In genomic region chr3:179036626-179037300, GRCh38 we compare ENCODE assay signal across 14 cellular contexts. TPM values are rescaled to one million over a fixed set of nuclear protein-coding genes. Genes with fewer than 3 reads are reported as not detected.
DNase-seq lines count a peak whose midpoint lies in the region; ATAC-seq, FAIRE-seq and TF ChIP-seq lines count a peak whose summit lies in the region.
"Had no signal": no experiment of that assay in that cellular context is flagged by ENCODE, and none has a peak within 500 bp of the region (broad histone marks: within the 10 kb centered on the region; RNA-seq: fewer than 3 reads in every experiment).

No MANE protein-coding gene starts in this region.

- H3K4me2 ChIP-seq in mammary epithelial cell (ENCODE audit: insufficient read depth, low read depth, low read length) (peak overlapping the region; percentile 80), HepG2 (ENCODE audit: low read depth, low read length) (no peak overlapping the region)

- H3K27me3 Mint-ChIP-seq in activated CD4-positive, alpha-beta T cell treated with anti-CD3 and anti-CD28 coated beads, Interleukin-2, amount 10 ng/mL, durations not matched to agents 24 days and 14 days = no peaks in the 10 kb centered on the region

- H2AFZ ChIP-seq in mammary epithelial cell (ENCODE audit: low read depth, low read length) = peak overlapping the region; percentile 68
- H2AFZ ChIP-seq in HepG2 (ENCODE audit: low read length) = no peak overlapping the region

- ATAC-seq in HepG2 = no peak

- no peak for TF ChIP-seq CTCF in mammary epithelial cell (conservative IDR thresholded peaks at IDR 0.05 in 1 of 2, IDR thresholded peaks at IDR 0.05 in 1 of 2; ENCODE audit: extremely low read depth in 1 of 2, insufficient read depth in 1 of 2, low read depth in 1 of 2, low read length in 2 of 2)
- no peak for TF ChIP-seq CTCF in sigmoid colon (IDR thresholded peaks at IDR 0.05)
- no peak for TF ChIP-seq CTCF in HepG2 (CRISPR knock-in tag; IDR thresholded peaks at IDR 0.05)
- TF ChIP-seq CTCF in coronary artery (IDR thresholded peaks at IDR 0.05) = no peak

- BruUV-seq in mammary epithelial cell (replicated peaks; lab: Mats Ljungman, UMichigan) (no TSS peak), HepG2 (replicated peaks; lab: Mats Ljungman, UMichigan) (no TSS peak)

- intact Hi-C loops in activated CD4-positive, alpha-beta T cell treated with anti-CD3 and anti-CD28 coated beads, Interleukin-2, amount 10 ng/mL, durations not matched to agents 24 days and 14 days (cut with micrococcal nuclease) = loop anchor here (1.0 to 2.0 kb wide), 5 partner anchors 9 to 113 kb away; partner anchors contain the start of gene ZMAT3
- intact Hi-C loops in mammary epithelial cell (cut with micrococcal nuclease) = loop anchor here (1.0 kb wide), 1 partner anchor 34 kb away; no protein-coding TSS in a partner anchor
- intact Hi-C loops in sigmoid colon (cut with DNase I) = no loop called here
- intact Hi-C loops in HepG2 (cut with micrococcal nuclease; ENCODE audit: unreplicated experiment) = no loop called here

- TF ChIP-seq POLR2A in sigmoid colon (IDR thresholded peaks at IDR 0.05) = no peak
- TF ChIP-seq POLR2A in HepG2 (IDR thresholded peaks at IDR 0.05; ENCODE audit: insufficient read depth in 1 of 2, low read depth in 2 of 2, low read length in 2 of 2) = no peak

- POLR2A ChIA-PET in HepG2 (lab: Yijun Ruan, JAX) = no interaction called here

- in situ Hi-C loops in mammary epithelial cell (cut with MboI; ENCODE audit: low sequenced_read_pairs in 2 of 2) = no loop called here
- in situ Hi-C loops in HepG2 (cut with HindIII; ENCODE audit: extremely low pct_ligation_motif_present, low pct_unique_long_range_greater_than_20kb) = no loop called here

- FAIRE-seq in HepG2 (lab: Jason Lieb, UNC) = no peak

- no peaks in the 10 kb centered on the region for H4K20me1 ChIP-seq in mammary epithelial cell (ENCODE audit: insufficient read depth, low read length)
- H4K20me1 ChIP-seq in HepG2 (ENCODE audit: insufficient read depth, low read length) = no peaks in the 10 kb centered on the region

- H3K79me2 ChIP-seq in mammary epithelial cell (ENCODE audit: insufficient read depth, low read length) (peaks cover 81% of the 10 kb centered on the region), HepG2 (ENCODE audit: insufficient read depth, low read length) (peaks cover 38% of the 10 kb centered on the region)

- peaks cover 15% of the 10 kb centered on the region for H3K4me1 Mint-ChIP-seq in activated CD4-positive, alpha-beta T cell treated with anti-CD3 and anti-CD28 coated beads, Interleukin-2, amount 10 ng/mL, durations not matched to agents 24 days and 14 days

- H3K27ac Mint-ChIP-seq in activated CD4-positive, alpha-beta T cell treated with anti-CD3 and anti-CD28 coated beads, Interleukin-2, amount 10 ng/mL, durations not matched to agents 24 days and 14 days = peak overlapping the region; percentile 59

- peak overlapping the region; percentile 41 for H3K4me3 ChIP-seq in Jurkat, Clone E6-1 (ENCODE audit: low read length)
- H3K4me3 ChIP-seq in mammary epithelial cell (replicated peaks in 1 of 3; ENCODE audit: insufficient read depth in 1 of 3, low read depth in 2 of 3, low read length in 3 of 3) (peak overlapping the region in 1 of 3 experiments; percentile 33), sigmoid colon (no peak overlapping the region), HepG2 (replicated peaks in 1 of 3; ENCODE audit: insufficient read depth in 1 of 3, low read depth in 2 of 3, low read length in 3 of 3) (no peak overlapping the region), coronary artery (no peak overlapping the region)
- H3K4me3 ChIP-seq: upper lobe of left lung had no signal

- H3K4me1 ChIP-seq in mammary epithelial cell (ENCODE audit: insufficient read depth, low read length) (peaks cover 36% of the 10 kb centered on the region), sigmoid colon (peaks cover 0 to 47% (median 28%) of the 10 kb centered on the region in 4 donors), HepG2 (ENCODE audit: insufficient read depth, low read length) (peaks cover 25% of the 10 kb centered on the region)

- DNase-seq in activated CD4-positive, alpha-beta T cell treated with anti-CD3 and anti-CD28 coated beads, Interleukin-2, amount 10 ng/mL, durations not matched to agents 24 days and 14 days = no peak
- no peak for DNase-seq in activated CD4-positive, alpha-beta T cell treated with anti-CD3 and anti-CD28 coated beads, Interleukin-2, amount 50 U/mL, for 4 hours
- no peak for DNase-seq in Jurkat, Clone E6-1 (ENCODE audit: low read depth, low spot score)
- DNase-seq in mammary epithelial cell (no peak), sigmoid colon (no peak), HepG2 (ENCODE audit: low spot score) (no peak), coronary artery (ENCODE audit: low spot score) (no peak)
- no peak for DNase-seq in NK-92 treated with Interleukin-12 subunit alpha and Interleukin-12 subunit beta, amount 100 ng/mL, for 24 hours (lab: John Stamatoyannopoulos, UW)
- DNase-seq: cortex of kidney, NCI-H2029 treated with DMSO at 0.1 percent for 48 hours, NCI-H774 had no signal

- H3K9ac ChIP-seq in mammary epithelial cell (ENCODE audit: insufficient read depth, low read length) (no peak overlapping the region), HepG2 (ENCODE audit: insufficient read depth, low read depth, low read length) (no peak overlapping the region)

- 77% methylated on average over 8 of the region's 10 CpGs for WGBS in mammary epithelial cell (ENCODE audit: low coverage, missing lambda C conversion rate)
- WGBS in sigmoid colon, 2 donors = 96% methylated on average over 10 of the region's 10 CpGs
- 98% methylated on average over 10 of the region's 10 CpGs for WGBS in HepG2 (ENCODE audit: low lambda C conversion rate)

- no peak for TF ChIP-seq EP300 in sigmoid colon (IDR thresholded peaks at IDR 0.05)
- TF ChIP-seq EP300 in HepG2 (IDR thresholded peaks at IDR 0.05; ENCODE audit: low read depth in 2 of 2, low read length in 2 of 2) = no peak
- TF ChIP-seq EP300 in HepG2 (CRISPR knock-in tag; IDR thresholded peaks at IDR 0.05; ENCODE audit: borderline replicate concordance) = no peak

- peak overlapping the region; percentile 65 for H3K4me3 Mint-ChIP-seq in activated CD4-positive, alpha-beta T cell treated with anti-CD3 and anti-CD28 coated beads, Interleukin-2, amount 10 ng/mL, durations not matched to agents 24 days and 14 days

- no peak for TF ChIP-seq RAD21 in HepG2 (CRISPR knock-in tag; IDR thresholded peaks at IDR 0.05)

- no peaks in the 10 kb centered on the region for H3K27me3 ChIP-seq in mammary epithelial cell (ENCODE audit: insufficient read depth, low read length)
- no peaks in the 10 kb centered on the region for H3K27me3 ChIP-seq in sigmoid colon
- H3K27me3 ChIP-seq in HepG2 (ENCODE audit: control insufficient read depth in 1 of 2, insufficient read depth in 2 of 2, low read length in 2 of 2) = no peaks in the 10 kb centered on the region
- H3K27me3 ChIP-seq: esophagus muscularis mucosa, MG63, upper lobe of left lung had no signal

- dilution Hi-C loops in mammary epithelial cell (cut with HindIII; ENCODE audit: low sequenced_read_pairs) = loop anchor here (5.0 kb wide), 1 partner anchor 36 kb away; the partner anchor contains the start of gene ZMAT3

- H3K9me3 ChIP-seq in mammary epithelial cell (replicated peaks; ENCODE audit: insufficient read depth, low read length) (no peaks in the 10 kb centered on the region), sigmoid colon (no peaks in the 10 kb centered on the region), HepG2 (ENCODE audit: low read length) (no peaks in the 10 kb centered on the region)
- H3K9me3 ChIP-seq: esophagus muscularis mucosa, upper lobe of left lung had no signal

- CTCF ChIA-PET in mammary epithelial cell (lab: Charles Lee; ENCODE audit: low non-redundant PET) (no interaction called here), HepG2 (lab: Yijun Ruan, JAX; ENCODE audit: low intra/inter-chr PET ratio, low total read pairs) (no interaction called here)

- peaks cover 7% of the 10 kb centered on the region for H3K9me3 Mint-ChIP-seq in activated CD4-positive, alpha-beta T cell treated with anti-CD3 and anti-CD28 coated beads, Interleukin-2, amount 10 ng/mL, durations not matched to agents 24 days and 14 days

- peaks cover 16% of the 10 kb centered on the region for H3K36me3 Mint-ChIP-seq in activated CD4-positive, alpha-beta T cell treated with anti-CD3 and anti-CD28 coated beads, Interleukin-2, amount 10 ng/mL, durations not matched to agents 24 days and 14 days (ENCODE audit: low read depth)

- H3K27ac ChIP-seq in mammary epithelial cell (ENCODE audit: insufficient read depth, low read depth, low read length) = peak overlapping the region; percentile 13
- peak overlapping the region; percentile 2 to 66 (median 48) for H3K27ac ChIP-seq in sigmoid colon
- no peak overlapping the region for H3K27ac ChIP-seq in HepG2 (ENCODE audit: extremely low read length, insufficient read depth, low read length)
- peak overlapping the region in 1 of 2 donors; percentile 40 for H3K27ac ChIP-seq in coronary artery
- H3K27ac ChIP-seq: upper lobe of left lung had no signal

- H3K36me3 ChIP-seq in mammary epithelial cell (ENCODE audit: insufficient read depth, low read length) = peaks cover 2% of the 10 kb centered on the region
- H3K36me3 ChIP-seq in sigmoid colon = no peaks in the 10 kb centered on the region
- H3K36me3 ChIP-seq in HepG2 (replicated peaks in 1 of 2; ENCODE audit: control insufficient read depth in 1 of 2, insufficient read depth in 2 of 2, low read length in 2 of 2) = peaks cover 0 to 1% of the 10 kb centered on the region in 2 experiments; a peak in 1 of 5 replicates
- H3K36me3 ChIP-seq: MG63, upper lobe of left lung had no signal

RNA-seq across cellular contexts. Expression of gene ZMAT3, which starts 34.8 kb away (rescaled TPM):
- total RNA-seq in activated CD4-positive, alpha-beta T cell treated with anti-CD3 and anti-CD28 coated beads, Interleukin-2, amount 10 ng/mL, durations not matched to agents 24 days and 14 days = 11.8 and 13.1 TPM in 2 replicates
- 3.0 TPM for polyA plus RNA-seq in Jurkat, Clone E6-1 (2012; ENCODE audit: insufficient read depth, insufficient read length)
- total RNA-seq in mammary epithelial cell (10 to 100 TPM; 31.3 to 56.2 TPM), sigmoid colon (10 to 100 TPM; 12.4 to 16.9 (median 14.7) TPM), HepG2 (2016; rRNA removed; fragmentation: Illumina TruSeq; extraction: Trizol) (11.4 and 19.4 TPM in 2 replicates)
- polyA plus RNA-seq in mammary epithelial cell (24.4 TPM), sigmoid colon (1 to 10 TPM; 2.4 to 3.8 (median 3.0) TPM), HepG2 (2011; rRNA removed) (9.7 and 11.7 TPM in 2 replicates)
- 64.2 TPM for polyA minus RNA-seq in mammary epithelial cell
- total RNA-seq in HepG2 (2016; cell fraction: cytosol; rRNA removed; fragmentation: Illumina TruSeq; extraction: Trizol; ENCODE audit: low read depth) = 0.91 and 1.2 TPM in 2 replicates
- total RNA-seq in HepG2 (2016; cell fraction: insoluble cytoplasmic fraction; rRNA removed; fragmentation: Illumina TruSeq; extraction: Trizol) = 10.6 and 18.6 TPM in 2 replicates
- total RNA-seq in HepG2 (2016; cell fraction: membrane; rRNA removed; fragmentation: Illumina TruSeq; extraction: Trizol) = 6.8 and 7.8 TPM in 2 replicates
- 17.8 and 18.6 TPM in 2 replicates for total RNA-seq in HepG2 (2016; cell fraction: nucleus; rRNA removed; fragmentation: Illumina TruSeq; extraction: Trizol)
- 7.1 and 7.5 TPM in 2 replicates for polyA plus RNA-seq in HepG2 (2011; cell fraction: cytosol; rRNA removed)
- 7.9 and 8.6 TPM in 2 replicates for polyA plus RNA-seq in HepG2 (2011; cell fraction: nucleus; rRNA removed)
- 7.2 and 8.8 TPM in 2 replicates for polyA plus RNA-seq in HepG2 (2012)
- polyA plus RNA-seq in HepG2 (2016; cell fraction: cytosol; fragmentation: Illumina TruSeq; extraction: Trizol; ENCODE audit: low read depth) = 0.79 and 1.1 TPM in 2 replicates
- 19.4 and 19.5 TPM in 2 replicates for polyA plus RNA-seq in HepG2 (2016; cell fraction: insoluble cytoplasmic fraction; fragmentation: Illumina TruSeq; extraction: Trizol; ENCODE audit: low read depth)
- 3.4 and 3.7 TPM in 2 replicates for polyA plus RNA-seq in HepG2 (2016; cell fraction: membrane; fragmentation: Illumina TruSeq; extraction: Trizol; ENCODE audit: low read depth)
- 16.4 and 17.0 TPM in 2 replicates for polyA plus RNA-seq in HepG2 (2016; cell fraction: nucleus; fragmentation: Illumina TruSeq; extraction: Trizol; ENCODE audit: insufficient read depth, low read depth)
- polyA minus RNA-seq in HepG2 (2011; rRNA and poly(A)+ RNA removed; ENCODE audit: low replicate concordance) = 24.1 and 69.6 TPM in 2 replicates
- 25.8 and 27.9 TPM in 2 replicates for polyA minus RNA-seq in HepG2 (2011; cell fraction: cytosol; rRNA and poly(A)+ RNA removed)
- 35.3 and 38.0 TPM in 2 replicates for polyA minus RNA-seq in HepG2 (2011; cell fraction: nucleus; rRNA and poly(A)+ RNA removed)

Comparison
In these comparisons a context has a peak if more than half of its experiments do, and no peak if none do; other contexts are left out.
1. intact Hi-C loops: an anchor here in activated CD4-positive, alpha-beta T cell treated with anti-CD3 and anti-CD28 coated beads, Interleukin-2, amount 10 ng/mL, durations not matched to agents 24 days and 14 days (1.0 to 2.0 kb wide) and mammary epithelial cell (1.0 kb wide); none called in sigmoid colon and HepG2.